Comparison of ENCODE assay signal across 22 cellular contexts in the genomic region with DNA sequence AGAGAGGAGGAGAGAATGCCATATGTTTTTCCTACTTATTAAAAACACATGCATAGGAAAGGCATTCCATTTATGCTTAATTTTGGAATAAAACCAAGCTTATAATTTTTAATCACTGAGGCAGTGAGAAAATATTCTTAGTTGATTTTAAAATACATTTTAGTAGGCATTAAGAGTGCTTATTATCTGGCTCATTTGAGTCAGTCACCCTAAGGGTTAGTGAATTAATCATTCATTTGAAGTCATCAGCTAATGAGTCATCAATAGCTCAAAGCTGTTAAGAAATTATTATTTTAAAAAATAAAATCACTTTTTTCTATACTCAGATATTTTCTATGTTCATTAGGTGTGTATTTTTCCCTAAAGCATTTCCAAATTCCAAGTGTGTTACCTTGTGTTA.
DNase-seq lines count a peak whose midpoint lies in the region; ATAC-seq, FAIRE-seq and TF ChIP-seq lines count a peak whose summit lies in the region.
"Had no signal": no experiment of that assay in that cellular context is flagged by ENCODE, and none has a peak within 500 bp of the region (broad histone marks: within the 10 kb centered on the region; RNA-seq: fewer than 3 reads in every experiment).

No MANE protein-coding gene starts in this region.

- no peak overlapping the region for H2BK5ac ChIP-seq in neuronal stem cell (ENCODE audit: low read length)

- H2AFZ ChIP-seq in mammary epithelial cell (ENCODE audit: low read depth, low read length): no peak overlapping the region
- H2AFZ ChIP-seq in astrocyte (ENCODE audit: low read depth, low read length): no peak overlapping the region
- H2AFZ ChIP-seq in neuronal stem cell (ENCODE audit: low read length): no peak overlapping the region

- H3K4me1 ChIP-seq in mammary epithelial cell (ENCODE audit: insufficient read depth, low read length) (peaks cover 8% of the 10 kb centered on the region), breast epithelium (no peaks in the 10 kb centered on the region), astrocyte (ENCODE audit: insufficient read depth, low read length) (no peaks in the 10 kb centered on the region), foreskin keratinocyte (peaks cover 18% of the 10 kb centered on the region), neuronal stem cell (ENCODE audit: control insufficient read depth in 2 of 2, insufficient read depth in 1 of 2, low read depth in 1 of 2, low read length in 2 of 2) (peaks cover 0 to 2% of the 10 kb centered on the region in 2 donors)
- H3K4me1 ChIP-seq: Peyer's patch had no signal

- H2BK12ac ChIP-seq in neuronal stem cell (ENCODE audit: low read length): no peak overlapping the region

- H3K27ac Mint-ChIP-seq in astrocyte (ENCODE audit: unreplicated experiment): no peak overlapping the region
- H3K27ac Mint-ChIP-seq: CD14-positive monocyte had no signal

- peak overlapping the region; percentile 8 for H3K4me2 ChIP-seq in mammary epithelial cell (ENCODE audit: insufficient read depth, low read depth, low read length)
- H3K4me2 ChIP-seq in astrocyte (ENCODE audit: low read length): no peak overlapping the region
- H3K4me2 ChIP-seq in neuronal stem cell (ENCODE audit: insufficient read depth, low read length, poor library complexity, severe bottlenecking): no peak overlapping the region

- no peak for FAIRE-seq in astrocyte (lab: Jason Lieb, UNC)
- FAIRE-seq: GM12878, H1 had no signal

- peak; percentile 76 for ATAC-seq in foreskin keratinocyte
- ATAC-seq: GM12878 had no signal

- in situ Hi-C loops in mammary epithelial cell (cut with MboI; ENCODE audit: low sequenced_read_pairs in 2 of 2): no loop called here

- H2BK15ac ChIP-seq in neuronal stem cell (ENCODE audit: low read length): no peak overlapping the region

- no peaks in the 10 kb centered on the region for H3K36me3 ChIP-seq in mammary epithelial cell (ENCODE audit: insufficient read depth, low read length)
- H3K36me3 ChIP-seq in breast epithelium: no peaks in the 10 kb centered on the region
- peaks cover 11% of the 10 kb centered on the region for H3K36me3 ChIP-seq in astrocyte (ENCODE audit: insufficient read depth, low read length)
- no peaks in the 10 kb centered on the region for H3K36me3 ChIP-seq in neuronal stem cell (replicated peaks in 1 of 2; ENCODE audit: control insufficient read depth in 2 of 2, insufficient read depth in 2 of 2, low read length in 2 of 2)
- H3K36me3 ChIP-seq: Peyer's patch had no signal

- H4K20me1 ChIP-seq in mammary epithelial cell (ENCODE audit: insufficient read depth, low read length): no peaks in the 10 kb centered on the region
- no peaks in the 10 kb centered on the region for H4K20me1 ChIP-seq in astrocyte (ENCODE audit: insufficient read depth, low read length)

- H3K79me2 ChIP-seq in mammary epithelial cell (ENCODE audit: insufficient read depth, low read length) (no peaks in the 10 kb centered on the region), astrocyte (ENCODE audit: insufficient read depth, low read length) (peaks cover 22% of the 10 kb centered on the region)

- H3K9ac ChIP-seq in mammary epithelial cell (ENCODE audit: insufficient read depth, low read length) (no peak overlapping the region), astrocyte (ENCODE audit: low read length) (no peak overlapping the region), neuronal stem cell (ENCODE audit: low read depth, low read length, poor library complexity) (no peak overlapping the region)

- H3K27me3 ChIP-seq in mammary epithelial cell (ENCODE audit: insufficient read depth, low read length) (no peaks in the 10 kb centered on the region), breast epithelium (no peaks in the 10 kb centered on the region), astrocyte (ENCODE audit: insufficient read depth, low read length) (no peaks in the 10 kb centered on the region), foreskin keratinocyte (no peaks in the 10 kb centered on the region), neuronal stem cell (ENCODE audit: control insufficient read depth in 3 of 3, insufficient read depth in 3 of 3, low read depth in 1 of 3, low read length in 3 of 3) (peaks cover 0 to 3% (median 0%) of the 10 kb centered on the region in 3 experiments)
- H3K27me3 ChIP-seq: Peyer's patch had no signal

- H3K9me3 ChIP-seq in mammary epithelial cell (replicated peaks; ENCODE audit: insufficient read depth, low read length) (no peaks in the 10 kb centered on the region), breast epithelium (no peaks in the 10 kb centered on the region), astrocyte (ENCODE audit: insufficient read depth, low read depth, low read length) (no peaks in the 10 kb centered on the region), neuronal stem cell (replicated peaks in 1 of 2; ENCODE audit: control insufficient read depth in 2 of 2, insufficient read depth in 1 of 2, low read depth in 1 of 2, low read length in 2 of 2) (no peaks in the 10 kb centered on the region)
- H3K9me3 ChIP-seq: Peyer's patch had no signal

- peak overlapping the region; percentile 18 for H3K27ac ChIP-seq in mammary epithelial cell (ENCODE audit: insufficient read depth, low read depth, low read length)
- H3K27ac ChIP-seq in breast epithelium: no peak overlapping the region
- H3K27ac ChIP-seq in astrocyte (ENCODE audit: low read depth, low read length): no peak overlapping the region
- H3K27ac ChIP-seq in foreskin keratinocyte: no peak overlapping the region
- no peak overlapping the region for H3K27ac ChIP-seq in neuronal stem cell (replicated peaks; ENCODE audit: low read length)
- no peak overlapping the region for H3K27ac ChIP-seq in substantia nigra (ENCODE audit: low read depth, low read length, poor library complexity, severe bottlenecking)
- H3K27ac ChIP-seq: Peyer's patch had no signal

- TF ChIP-seq POLR2A in breast epithelium (IDR thresholded peaks at IDR 0.05): no peak

- no TSS peak for BruUV-seq in mammary epithelial cell (replicated peaks; lab: Mats Ljungman, UMichigan)

- H4K91ac ChIP-seq in neuronal stem cell (ENCODE audit: low read depth, low read length, poor library complexity): no peak overlapping the region

- no peak overlapping the region for H2BK120ac ChIP-seq in neuronal stem cell (ENCODE audit: low read depth, low read length)

- intact Hi-C loops in mammary epithelial cell (cut with micrococcal nuclease) (loop anchor here (5.0 kb wide), 1 partner anchor 80 kb away; a partner anchor contains a TSS), breast epithelium (cut with DNase I; ENCODE audit: low total_unique reads) (no loop called here)

- dilution Hi-C loops in mammary epithelial cell (cut with HindIII; ENCODE audit: low sequenced_read_pairs): no loop called here

- H3K4ac ChIP-seq in neuronal stem cell (ENCODE audit: low read length): no peak overlapping the region

- no peaks in the 10 kb centered on the region for H3K27me3 Mint-ChIP-seq in astrocyte (ENCODE audit: low read depth, unreplicated experiment)

- no peak overlapping the region for H3K18ac ChIP-seq in neuronal stem cell (ENCODE audit: low read length)

- H4K8ac ChIP-seq in neuronal stem cell (ENCODE audit: low read depth, low read length): no peak overlapping the region

- H2AK5ac ChIP-seq in neuronal stem cell (ENCODE audit: low read depth, low read length): no peak overlapping the region

- DNase-seq in mammary epithelial cell (peak; percentile 47), breast epithelium (ENCODE audit: low spot score in 2 of 2) (no peak), astrocyte (ENCODE audit: low read depth) (peak; percentile 39), foreskin keratinocyte (peak in 1 of 2 donors; percentile 48), neuronal stem cell (ENCODE audit: low spot score) (no peak), mucosa of gallbladder (ENCODE audit: low spot score) (no peak), substantia nigra (lab: John Stamatoyannopoulos, UW) (no peak), dermis blood vessel endothelial cell (no peak)
- DNase-seq: 8988T; DND-41; GF-D8; KG1; NCI-H1105 treated with DMSO at 0.1 percent for 48 hours; NCI-H1694 treated with DMSO at 0.1 percent for 48 hours; NCI-H510A; NCI-H748 treated with DMSO at 0.1 percent for 48 hours; NK-92 treated with Interleukin-12 subunit alpha and Interleukin-12 subunit beta, amount 100 ng/mL, for 24 hours; Peyer's patch; Right ventricle myocardium superior had no signal

- H3K9me3 Mint-ChIP-seq in astrocyte (ENCODE audit: unreplicated experiment): no peaks in the 10 kb centered on the region

- H3K79me1 ChIP-seq in neuronal stem cell (ENCODE audit: low read depth, low read length): no peaks in the 10 kb centered on the region

- CTCF ChIA-PET in mammary epithelial cell (lab: Charles Lee; ENCODE audit: low non-redundant PET): no interaction called here

- no peak overlapping the region for H3K23ac ChIP-seq in neuronal stem cell (ENCODE audit: low read depth, low read length, poor library complexity)

- H3K14ac ChIP-seq in neuronal stem cell (ENCODE audit: low read length): no peak overlapping the region

- no peak overlapping the region for H3K4me3 Mint-ChIP-seq in astrocyte (ENCODE audit: unreplicated experiment)
- H3K4me3 Mint-ChIP-seq: CD14-positive monocyte had no signal

- peaks cover 2% of the 10 kb centered on the region for H3K4me1 Mint-ChIP-seq in astrocyte (ENCODE audit: low read depth, unreplicated experiment)
- H3K4me1 Mint-ChIP-seq: CD14-positive monocyte had no signal

- H3K36me3 Mint-ChIP-seq in astrocyte (ENCODE audit: low read depth, unreplicated experiment): no peaks in the 10 kb centered on the region
- H3K36me3 Mint-ChIP-seq: CD14-positive monocyte had no signal

- H3K4me3 ChIP-seq in mammary epithelial cell (replicated peaks in 1 of 3; ENCODE audit: insufficient read depth in 1 of 3, low read depth in 2 of 3, low read length in 3 of 3): no peak overlapping the region
- no peak overlapping the region for H3K4me3 ChIP-seq in breast epithelium
- H3K4me3 ChIP-seq in astrocyte (ENCODE audit: insufficient read depth, low read depth, low read length): no peak overlapping the region
- no peak overlapping the region for H3K4me3 ChIP-seq in neuronal stem cell (ENCODE audit: low read length in 2 of 2)
- H3K4me3 ChIP-seq: GM12878, Peyer's patch had no signal

- TF ChIP-seq CTCF in mammary epithelial cell (conservative IDR thresholded peaks at IDR 0.05 in 1 of 2, IDR thresholded peaks at IDR 0.05 in 1 of 2; ENCODE audit: extremely low read depth in 1 of 2, insufficient read depth in 1 of 2, low read depth in 1 of 2, low read length in 2 of 2): no peak
- TF ChIP-seq CTCF in breast epithelium (IDR thresholded peaks at IDR 0.05): no peak
- TF ChIP-seq CTCF in astrocyte (IDR thresholded peaks at IDR 0.05; ENCODE audit: insufficient read depth, low read depth, low read length): no peak
- no peak for TF ChIP-seq CTCF in foreskin keratinocyte (conservative IDR thresholded peaks at IDR 0.05)

Comparison
In these comparisons a context has a peak if more than half of its experiments do, and no peak if none do; other contexts are left out.
1. DNase-seq: peak in mammary epithelial cell (single experiment) and astrocyte (single experiment); none in breast epithelium (0 of 2), neuronal stem cell (single experiment), mucosa of gallbladder (single experiment), substantia nigra (0 of 49) and dermis blood vessel endothelial cell (single experiment).